ENCODE assay signal across 15 cellular contexts in genomic region chr1:154154053-154154452, GRCh38. TPM values are rescaled to one million over a fixed set of nuclear protein-coding genes. Genes with fewer than 3 reads are reported as not detected.
DNase-seq lines count a peak whose midpoint lies in the region; ATAC-seq and TF ChIP-seq lines count a peak whose summit lies in the region.
"Had no signal": no experiment of that assay in that cellular context is flagged by ENCODE, and none has a peak within 500 bp of the region (broad histone marks: within the 10 kb centered on the region; RNA-seq: fewer than 3 reads in every experiment).

No MANE protein-coding gene starts in this region.

- H3K36me3 ChIP-seq in left lung = peaks cover 0 to 48% of the 10 kb centered on the region in 2 donors
- H3K36me3 ChIP-seq in testis (ENCODE audit: low read depth, missing control alignments) = no peaks in the 10 kb centered on the region
- peaks cover 48% of the 10 kb centered on the region for H3K36me3 ChIP-seq in OCI-LY7 (ENCODE audit: insufficient read depth, low read length)
- H3K36me3 ChIP-seq: colonic mucosa had no signal

- H3K27ac Mint-ChIP-seq in activated CD4-positive, alpha-beta T cell treated with anti-CD3 and anti-CD28 coated beads for 36 hours = peak overlapping the region; percentile 3
- H3K27ac Mint-ChIP-seq in activated naive CD8-positive, alpha-beta T cell treated with anti-CD3 and anti-CD28 coated beads, Interleukin-2, amount 10 ng/mL, durations not matched to agents 7 days and 5 days = peak overlapping the region; percentile 46

- no TSS peak for BruUV-seq in OCI-LY7 (replicated peaks; lab: Mats Ljungman, UMichigan)

- no peaks in the 10 kb centered on the region for H3K9me3 Mint-ChIP-seq in activated CD4-positive, alpha-beta T cell treated with anti-CD3 and anti-CD28 coated beads for 36 hours (ENCODE audit: low read depth)
- H3K9me3 Mint-ChIP-seq in activated naive CD8-positive, alpha-beta T cell treated with anti-CD3 and anti-CD28 coated beads, Interleukin-2, amount 10 ng/mL, durations not matched to agents 7 days and 5 days = no peaks in the 10 kb centered on the region

- ATAC-seq in activated CD4-positive, alpha-beta T cell treated with anti-CD3 and anti-CD28 coated beads for 36 hours = no peak
- ATAC-seq in activated naive CD8-positive, alpha-beta T cell treated with anti-CD3 and anti-CD28 coated beads, Interleukin-2, amount 10 ng/mL, durations not matched to agents 7 days and 5 days (ENCODE audit: low read depth) = no peak
- ATAC-seq in left lung = no peak

- peak overlapping the region; percentile 76 to 85 for H3K27ac ChIP-seq in left lung
- peak overlapping the region in 1 of 2 donors; percentile 78 for H3K27ac ChIP-seq in testis
- H3K27ac ChIP-seq in OCI-LY7 (ENCODE audit: low read depth, low read length, poor library complexity, severe bottlenecking) = no peak overlapping the region

- H3K9me2 ChIP-seq in OCI-LY7 (ENCODE audit: insufficient read depth, low read length) = no peaks in the 10 kb centered on the region

- no peaks in the 10 kb centered on the region for H3K9me3 ChIP-seq in left lung
- no peaks in the 10 kb centered on the region for H3K9me3 ChIP-seq in testis
- H3K9me3 ChIP-seq in OCI-LY7 (ENCODE audit: low read length) = no peaks in the 10 kb centered on the region
- H3K9me3 ChIP-seq: colonic mucosa had no signal

- H3K27me3 ChIP-seq in left lung (no peaks in the 10 kb centered on the region), testis (no peaks in the 10 kb centered on the region)
- H3K27me3 ChIP-seq: colonic mucosa had no signal

- peaks cover 40% of the 10 kb centered on the region for H3K36me3 Mint-ChIP-seq in activated CD4-positive, alpha-beta T cell treated with anti-CD3 and anti-CD28 coated beads for 36 hours (ENCODE audit: low read depth)
- H3K36me3 Mint-ChIP-seq in activated naive CD8-positive, alpha-beta T cell treated with anti-CD3 and anti-CD28 coated beads, Interleukin-2, amount 10 ng/mL, durations not matched to agents 7 days and 5 days = peaks cover 36% of the 10 kb centered on the region

- DNase-seq in activated CD4-positive, alpha-beta T cell treated with anti-CD3 and anti-CD28 coated beads for 36 hours = no peak
- no peak for DNase-seq in activated CD4-positive, alpha-beta T cell treated with anti-CD3 and anti-CD28 coated beads, Interleukin-2, amount 50 U/mL, for 48 hours
- no peak for DNase-seq in activated naive CD8-positive, alpha-beta T cell treated with anti-CD3 and anti-CD28 coated beads, Interleukin-2, amount 10 ng/mL, durations not matched to agents 7 days and 5 days
- DNase-seq in left lung = no peak
- DNase-seq in testis = no peak
- DNase-seq in OCI-LY7 (ENCODE audit: low spot score) = no peak
- DNase-seq in DMS79 (lab: John Stamatoyannopoulos, UW) = no peak
- no peak for DNase-seq in SIG-M5 (lab: John Stamatoyannopoulos, UW)
- DNase-seq: colonic mucosa, NCI-H1105 treated with DMSO at 0.1 percent for 48 hours had no signal

- TF ChIP-seq CTCF in left lung (IDR thresholded peaks at IDR 0.05) (no peak), testis (IDR thresholded peaks at IDR 0.05) (no peak), OCI-LY7 (conservative IDR thresholded peaks at IDR 0.05; ENCODE audit: low read length) (no peak)

- WGBS in testis, 2 donors = 62 to 75% methylated on average over 6 of the region's 6 CpGs

- peaks cover 52% of the 10 kb centered on the region for H3K4me1 Mint-ChIP-seq in activated CD4-positive, alpha-beta T cell treated with anti-CD3 and anti-CD28 coated beads for 36 hours
- peaks cover 39% of the 10 kb centered on the region for H3K4me1 Mint-ChIP-seq in activated naive CD8-positive, alpha-beta T cell treated with anti-CD3 and anti-CD28 coated beads, Interleukin-2, amount 10 ng/mL, durations not matched to agents 7 days and 5 days

- H3K27me3 Mint-ChIP-seq in activated CD4-positive, alpha-beta T cell treated with anti-CD3 and anti-CD28 coated beads for 36 hours = no peaks in the 10 kb centered on the region
- no peaks in the 10 kb centered on the region for H3K27me3 Mint-ChIP-seq in activated naive CD8-positive, alpha-beta T cell treated with anti-CD3 and anti-CD28 coated beads, Interleukin-2, amount 10 ng/mL, durations not matched to agents 7 days and 5 days

- H3K4me1 ChIP-seq in left lung (peaks cover 13 to 63% of the 10 kb centered on the region in 2 donors), testis (peaks cover 32% of the 10 kb centered on the region), OCI-LY7 (ENCODE audit: insufficient read depth, low read length, poor library complexity, severe bottlenecking) (peaks cover 18% of the 10 kb centered on the region)
- H3K4me1 ChIP-seq: colonic mucosa had no signal

- intact Hi-C loops in activated CD4-positive, alpha-beta T cell treated with anti-CD3 and anti-CD28 coated beads for 36 hours (cut with DNase I, micrococcal nuclease) = no loop called here
- intact Hi-C loops in left lung (cut with DNase I) (no loop called here), testis (cut with DNase I; ENCODE audit: low total_unique reads) (no loop called here), OCI-LY7 (cut with micrococcal nuclease; ENCODE audit: unreplicated experiment) (no loop called here)

- no peak overlapping the region for H3K4me3 ChIP-seq in left lung
- peak overlapping the region; percentile 38 to 50 for H3K4me3 ChIP-seq in testis
- H3K4me3 ChIP-seq in OCI-LY7 (ENCODE audit: low read depth, low read length, poor library complexity, severe bottlenecking) = no peak overlapping the region
- H3K4me3 ChIP-seq: colonic mucosa had no signal

- POLR2A ChIA-PET in activated CD4-positive, alpha-beta T cell treated with anti-CD3 and anti-CD28 coated beads for 36 hours (lab: Charles Lee) = no interaction called here
- POLR2A ChIA-PET in activated naive CD8-positive, alpha-beta T cell treated with anti-CD3 and anti-CD28 coated beads, Interleukin-2, amount 10 ng/mL, durations not matched to agents 7 days and 5 days (lab: Charles Lee) = interaction anchor here (1.4 kb wide), 1 partner anchor 164 kb away, joined by 6 read pairs; no protein-coding TSS in a partner anchor
- POLR2A ChIA-PET in OCI-LY7 (lab: Charles Lee) = no interaction called here

- no peaks in the 10 kb centered on the region for H3K79me2 ChIP-seq in OCI-LY7 (ENCODE audit: insufficient read depth, low read depth, low read length)

- no peak overlapping the region for H3K4me3 Mint-ChIP-seq in activated CD4-positive, alpha-beta T cell treated with anti-CD3 and anti-CD28 coated beads for 36 hours
- H3K4me3 Mint-ChIP-seq in activated naive CD8-positive, alpha-beta T cell treated with anti-CD3 and anti-CD28 coated beads, Interleukin-2, amount 10 ng/mL, durations not matched to agents 7 days and 5 days = no peak overlapping the region

- no peaks in the 10 kb centered on the region for H4K20me1 ChIP-seq in OCI-LY7 (ENCODE audit: insufficient read depth, low read length)

- no peak overlapping the region for H3K4me2 ChIP-seq in OCI-LY7 (ENCODE audit: low read length)

- CTCF ChIA-PET in activated CD4-positive, alpha-beta T cell treated with anti-CD3 and anti-CD28 coated beads for 36 hours (lab: Charles Lee) = interaction anchor here (0.6 to 0.7 kb wide), 2 partner anchors 8 to 131 kb away, joined by 3 to 4 read pairs; no protein-coding TSS in a partner anchor
- CTCF ChIA-PET in OCI-LY7 (lab: Charles Lee; ENCODE audit: unreplicated experiment) = interaction anchor here (0.5 kb wide), 1 partner anchor 144 kb away, joined by 5 read pairs; no protein-coding TSS in a partner anchor

- TF ChIP-seq POLR2A in testis (IDR thresholded peaks at IDR 0.05) = no peak

- no peak overlapping the region for H2AFZ ChIP-seq in OCI-LY7 (ENCODE audit: low read length)

RNA-seq across cellular contexts. Expression of gene NUP210L, which starts 0.8 kb away (rescaled TPM):
- under 1 TPM; 0.04 to 0.05 TPM for total RNA-seq in activated CD4-positive, alpha-beta T cell treated with anti-CD3 and anti-CD28 coated beads for 36 hours
- under 1 TPM; 0.11 to 0.17 TPM for total RNA-seq in activated naive CD8-positive, alpha-beta T cell treated with anti-CD3 and anti-CD28 coated beads, Interleukin-2, amount 10 ng/mL, durations not matched to agents 7 days and 5 days
- total RNA-seq in left lung = under 1 TPM; 0.16 to 0.26 TPM
- total RNA-seq in testis = 10 to 100 TPM; 23.0 to 24.4 TPM
- polyA plus RNA-seq in testis (ENCODE audit: insufficient read depth, low read depth, low replicate concordance) = 77.2 TPM
- 0.03 TPM in 2 replicates for total RNA-seq in OCI-LY7 (2014; rRNA removed; shearing (Covaris generic))
- total RNA-seq in OCI-LY7 (2022) = 0.06 TPM in 2 replicates
- total RNA-seq: A172 had no signal
- polyA plus RNA-seq: right cardiac atrium had no signal

RNA-seq across cellular contexts. Expression of gene TPM3, which starts 37.8 kb away (rescaled TPM):
- 100 to 1,000 TPM; 682 to 842 TPM for total RNA-seq in activated CD4-positive, alpha-beta T cell treated with anti-CD3 and anti-CD28 coated beads for 36 hours
- total RNA-seq in activated naive CD8-positive, alpha-beta T cell treated with anti-CD3 and anti-CD28 coated beads, Interleukin-2, amount 10 ng/mL, durations not matched to agents 7 days and 5 days = 100 to 1,000 TPM; 654 to 664 TPM
- total RNA-seq in left lung = 100 to 1,000 TPM; 318 to 406 TPM
- total RNA-seq in testis = 100 to 1,000 TPM; 290 to 356 TPM
- 266 TPM for polyA plus RNA-seq in testis (ENCODE audit: insufficient read depth, low read depth, low replicate concordance)
- total RNA-seq in OCI-LY7 (2014; rRNA removed; shearing (Covaris generic)) = 235 and 359 TPM in 2 replicates
- 417 and 420 TPM in 2 replicates for total RNA-seq in OCI-LY7 (2022)

RNA-seq across cellular contexts. Expression of gene CFAP141, which starts 52.1 kb away (rescaled TPM):
- not detected for total RNA-seq in activated CD4-positive, alpha-beta T cell treated with anti-CD3 and anti-CD28 coated beads for 36 hours
- not detected for total RNA-seq in activated naive CD8-positive, alpha-beta T cell treated with anti-CD3 and anti-CD28 coated beads, Interleukin-2, amount 10 ng/mL, durations not matched to agents 7 days and 5 days
- not detected for total RNA-seq in left lung
- 1 to 10 TPM; 4.0 to 8.4 TPM for total RNA-seq in testis
- polyA plus RNA-seq in testis (ENCODE audit: insufficient read depth, low read depth, low replicate concordance) = 38.3 TPM
- total RNA-seq in OCI-LY7 (2014; rRNA removed; shearing (Covaris generic)) = not detected in 2 replicates
- total RNA-seq in OCI-LY7 (2022) = not detected in 2 replicates
- total RNA-seq: A172; colonic mucosa; NCI-H460; right cardiac atrium; subcutaneous adipose tissue; T-helper 1 cell treated with Interleukin-12 subunit alpha and Interleukin-12 subunit beta and Interleukin-4 antibody, amounts not matched to agents 30 ng/mL and 1 ng/mL, for 36 hours had no signal
- polyA plus RNA-seq: right cardiac atrium had no signal

Comparison
In these comparisons a context has a peak if more than half of its experiments do, and no peak if none do; other contexts are left out.
1. H3K4me3 ChIP-seq: peak in testis (2 of 2); none in left lung (0 of 2) and OCI-LY7 (single experiment).
2. RNA of gene NUP210L, which starts 0.8 kb away (total RNA-seq): 23.0 to 24.4 TPM in testis; 0.16 to 0.26 TPM in left lung, 0.11 to 0.17 TPM in activated naive CD8-positive, alpha-beta T cell treated with anti-CD3 and anti-CD28 coated beads, Interleukin-2, amount 10 ng/mL, durations not matched to agents 7 days and 5 days, 0.03 to 0.06 TPM in OCI-LY7 and 0.04 to 0.05 TPM in activated CD4-positive, alpha-beta T cell treated with anti-CD3 and anti-CD28 coated beads for 36 hours; every median in the first group is over 10 times any median in the second.